ENCODE assay signal across 8 cellular contexts in genomic region chr13:46668302-46668720, GRCh38.
DNase-seq lines count a peak whose midpoint lies in the region; ATAC-seq and TF ChIP-seq lines count a peak whose summit lies in the region.

No MANE protein-coding gene starts in this region.

- peaks cover 38% of the 10 kb centered on the region for H3K4me1 ChIP-seq in DND-41 (ENCODE audit: insufficient read depth, low read length)

- peaks cover 34% of the 10 kb centered on the region for H4K20me1 ChIP-seq in DND-41 (ENCODE audit: insufficient read depth, low read length)

- H3K27ac ChIP-seq in DND-41 (ENCODE audit: low read length) (peak overlapping the region; percentile 63), coronary artery (peak overlapping the region in 1 of 2 donors; percentile 38)

- H3K4me1 Mint-ChIP-seq in naive B cell, result peaks cover 45 to 71% (median 68%) of the 10 kb centered on the region in 3 donors

- DNase-seq in DND-41, result no peak
- peak; percentile 80 for DNase-seq in NCI-H226
- DNase-seq in coronary artery (ENCODE audit: low spot score), result no peak
- DNase-seq in naive B cell, result no peak
- DNase-seq in NCI-H146 (lab: John Stamatoyannopoulos, UW), result no peak
- DNase-seq in ecto neural progenitor cell (ENCODE audit: low spot score), result no peak
- no peak for DNase-seq in islet precursor cell

- H3K36me3 ChIP-seq in DND-41 (ENCODE audit: insufficient read depth, low read length), result peaks cover 35% of the 10 kb centered on the region

- H3K79me2 ChIP-seq in DND-41 (ENCODE audit: insufficient read depth, low read length), result peaks cover 75% of the 10 kb centered on the region

- H3K4me3 ChIP-seq in DND-41 (ENCODE audit: low read depth in 1 of 2, low read length in 2 of 2) (peak overlapping the region in 1 of 2 experiments; percentile 31; a peak in 1 of 4 replicates), coronary artery (peak overlapping the region; percentile 32)

- no peaks in the 10 kb centered on the region for H3K27me3 Mint-ChIP-seq in naive B cell

- peak; percentile 33; the same call in 2 of the 3 replicates for ATAC-seq in DND-41 (ENCODE audit: insufficient read depth, low read depth)
- peak; percentile 22 for ATAC-seq in GM21390 (IDR thresholded peaks at IDR 0.05; ENCODE audit: unreplicated experiment)
- ATAC-seq in naive B cell (ENCODE audit: low read depth in 2 of 2), result peak; percentile 13 to 15

- TF ChIP-seq CTCF in DND-41 (IDR thresholded peaks at IDR 0.05; ENCODE audit: borderline replicate concordance, extremely low read depth, low read length, poor library complexity, severe bottlenecking) (no peak), coronary artery (IDR thresholded peaks at IDR 0.05) (no peak)

- no peaks in the 10 kb centered on the region for H3K27me3 ChIP-seq in DND-41 (ENCODE audit: insufficient read depth, low read length, poor library complexity)

- H3K4me3 Mint-ChIP-seq in naive B cell, result peak overlapping the region; percentile 63 to 90 (median 80)

- H3K36me3 Mint-ChIP-seq in naive B cell, result peaks cover 0 to 18% of the 10 kb centered on the region in 2 donors

- H3K9me3 Mint-ChIP-seq in naive B cell, result no peaks in the 10 kb centered on the region

- H2AFZ ChIP-seq in DND-41 (ENCODE audit: low read depth, low read length), result no peak overlapping the region

- peak overlapping the region; percentile 24; the same call in 1 of the 2 replicates for H3K9ac ChIP-seq in DND-41 (ENCODE audit: low read depth, low read length)

- H3K9me3 ChIP-seq in DND-41 (ENCODE audit: insufficient read depth, low read length, severe bottlenecking), result no peaks in the 10 kb centered on the region

- peak overlapping the region; percentile 40 for H3K4me2 ChIP-seq in DND-41 (ENCODE audit: insufficient read depth, low read length)

- H3K27ac Mint-ChIP-seq in naive B cell, result peak overlapping the region; percentile 24 to 92 (median 88)
